Comparison of ENCODE assay signal across 8 cellular contexts in the genomic region with DNA sequence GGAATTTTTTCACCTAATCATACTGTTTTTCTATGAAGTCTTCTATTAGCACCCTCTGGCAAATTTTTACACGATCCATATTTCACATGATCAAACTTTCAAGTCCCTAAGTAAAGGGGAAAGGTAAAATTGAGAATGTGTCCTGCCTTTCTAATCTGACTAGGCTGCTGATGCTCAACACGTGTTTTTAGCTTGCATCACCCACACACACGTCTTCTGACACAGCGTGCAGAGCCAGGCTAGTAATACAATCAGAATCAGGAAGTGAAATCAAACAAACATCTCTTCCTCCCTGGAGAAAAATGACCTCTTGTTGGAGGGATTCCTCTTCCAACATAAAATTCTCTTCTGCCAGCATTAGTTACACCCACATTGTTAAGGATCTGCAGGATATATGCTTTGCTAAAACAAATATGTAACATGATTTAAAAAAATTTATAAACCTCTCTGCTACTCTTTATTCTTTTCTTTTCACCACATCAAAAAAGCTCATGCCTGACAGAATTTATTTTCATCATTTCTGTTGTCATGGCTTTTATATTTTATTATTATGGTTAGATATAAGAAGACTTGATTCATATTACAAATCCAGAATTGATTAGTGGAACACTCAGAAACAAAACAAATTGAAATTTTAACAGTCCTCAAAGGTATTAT.
DNase-seq lines count a peak whose midpoint lies in the region; ATAC-seq and TF ChIP-seq lines count a peak whose summit lies in the region.

No MANE protein-coding gene starts in this region.

- H3K36me3 ChIP-seq in right atrium auricular region, result no peaks in the 10 kb centered on the region

- H3K4me3 Mint-ChIP-seq in activated naive CD4-positive, alpha-beta T cell treated with anti-CD3 and anti-CD28 coated beads, Interleukin-2, amount 50 U/mL, for 24 hours, result peak overlapping the region; percentile 34

- H3K9me3 Mint-ChIP-seq in activated naive CD4-positive, alpha-beta T cell treated with anti-CD3 and anti-CD28 coated beads, Interleukin-2, amount 50 U/mL, for 24 hours, result no peaks in the 10 kb centered on the region

- H3K27me3 Mint-ChIP-seq in activated naive CD4-positive, alpha-beta T cell treated with anti-CD3 and anti-CD28 coated beads, Interleukin-2, amount 50 U/mL, for 24 hours, result no peaks in the 10 kb centered on the region

- H3K9me3 ChIP-seq in right atrium auricular region, result no peaks in the 10 kb centered on the region

- DNase-seq in AG20443 (ENCODE audit: low spot score) (peak; percentile 81), NCI-H774 (lab: John Stamatoyannopoulos, UW) (peak; percentile 45), right atrium auricular region (ENCODE audit: low spot score) (peak; percentile 82), coronary artery (ENCODE audit: low spot score) (no peak)
- DNase-seq in stimulated activated CD4-positive, alpha-beta T cell treated with anti-CD3 and anti-CD28 coated beads, Interleukin-2, amount 100 ng/mL, for 4 hours (ENCODE audit: low read depth), result peak; percentile 33

- peak; percentile 57 for ATAC-seq in GM21515 (IDR thresholded peaks at IDR 0.05; ENCODE audit: unreplicated experiment)
- no peak for ATAC-seq in HG03280 (IDR thresholded peaks at IDR 0.05; ENCODE audit: unreplicated experiment)

- H3K27ac ChIP-seq in right atrium auricular region (peak overlapping the region; percentile 36 to 42), coronary artery (peak overlapping the region in 1 of 2 donors; percentile 43)

- no peak overlapping the region for H3K4me3 ChIP-seq in right atrium auricular region
- H3K4me3 ChIP-seq in coronary artery, result no peak overlapping the region

- TF ChIP-seq CTCF in right atrium auricular region (IDR thresholded peaks at IDR 0.05), result no peak
- TF ChIP-seq CTCF in coronary artery (IDR thresholded peaks at IDR 0.05), result no peak

- no peaks in the 10 kb centered on the region for H3K36me3 Mint-ChIP-seq in activated naive CD4-positive, alpha-beta T cell treated with anti-CD3 and anti-CD28 coated beads, Interleukin-2, amount 50 U/mL, for 24 hours

- H3K27ac Mint-ChIP-seq in activated naive CD4-positive, alpha-beta T cell treated with anti-CD3 and anti-CD28 coated beads, Interleukin-2, amount 50 U/mL, for 24 hours, result peak overlapping the region; percentile 96

- H3K4me1 Mint-ChIP-seq in activated naive CD4-positive, alpha-beta T cell treated with anti-CD3 and anti-CD28 coated beads, Interleukin-2, amount 50 U/mL, for 24 hours, result peaks cover 48% of the 10 kb centered on the region

- H3K27me3 ChIP-seq in right atrium auricular region, result no peaks in the 10 kb centered on the region

- H3K4me1 ChIP-seq in right atrium auricular region, result no peaks in the 10 kb centered on the region
